Comparison of ENCODE assay signal across 9 cellular contexts in the genomic region with DNA sequence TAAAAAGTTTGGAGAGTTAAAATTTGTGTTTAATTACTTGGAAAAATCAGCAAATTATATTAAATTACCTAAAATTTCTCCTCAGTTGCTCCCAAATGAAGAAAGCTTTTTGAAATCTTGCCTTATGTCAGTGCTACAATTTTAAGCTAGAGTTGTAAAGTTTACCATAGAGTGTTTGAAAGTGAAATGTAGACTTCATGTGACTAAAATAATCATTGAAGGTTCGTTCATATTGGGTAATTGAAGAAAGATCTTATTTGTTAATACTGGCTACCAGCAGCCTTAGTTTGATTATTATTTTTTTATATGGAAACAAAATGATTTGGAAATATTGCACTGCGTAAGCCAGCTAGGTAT. TPM values are rescaled to one million over a fixed set of nuclear protein-coding genes. Genes with fewer than 3 reads are reported as not detected.
DNase-seq lines count a peak whose midpoint lies in the region; ATAC-seq and TF ChIP-seq lines count a peak whose summit lies in the region.
"Had no signal": no experiment of that assay in that cellular context is flagged by ENCODE, and none has a peak within 500 bp of the region (broad histone marks: within the 10 kb centered on the region; RNA-seq: fewer than 3 reads in every experiment).

No MANE protein-coding gene starts in this region.

- peak overlapping the region; percentile 99 for H3K4me3 Mint-ChIP-seq in activated CD4-positive, alpha-beta T cell treated with anti-CD3 and anti-CD28 coated beads for 36 hours

- POLR2A ChIA-PET in activated CD4-positive, alpha-beta T cell treated with anti-CD3 and anti-CD28 coated beads for 36 hours (lab: Charles Lee), result interaction anchor here (0.9 to 1.6 kb wide), 3 partner anchors 10 to 193 kb away, joined by 3 to 6 read pairs (median 4); no protein-coding TSS in a partner anchor

- H3K9me3 ChIP-seq in SU-DHL-6 (ENCODE audit: insufficient read depth, low read length) (no peaks in the 10 kb centered on the region), smooth muscle cell (replicated peaks; ENCODE audit: low read depth) (no peaks in the 10 kb centered on the region)

- no peak for DNase-seq in activated CD4-positive, alpha-beta T cell treated with anti-CD3 and anti-CD28 coated beads for 36 hours
- DNase-seq in activated CD4-positive, alpha-beta T cell treated with anti-CD3 and anti-CD28 coated beads, Interleukin-2, amount 50 U/mL, for 4 hours, result no peak
- no peak for DNase-seq in epithelial cell of esophagus (ENCODE audit: low read depth)
- no peak for DNase-seq in smooth muscle cell (lab: John Stamatoyannopoulos, UW; ENCODE audit: unreplicated experiment)
- no peak for DNase-seq in amniotic stem cell (lab: John Stamatoyannopoulos, UW)
- no peak for DNase-seq in GM13976 (ENCODE audit: low spot score)
- no peak for DNase-seq in activated gamma-delta T cell treated with Interleukin-2 at 50 U/mL for 16 hours

- H3K36me3 ChIP-seq in SU-DHL-6 (ENCODE audit: low read length), result no peaks in the 10 kb centered on the region
- H3K36me3 ChIP-seq in smooth muscle cell (ENCODE audit: low read depth), result no peaks in the 10 kb centered on the region

- H2AFZ ChIP-seq in SU-DHL-6 (ENCODE audit: low read depth, low read length, severe bottlenecking), result no peak overlapping the region
- no peak overlapping the region for H2AFZ ChIP-seq in smooth muscle cell (ENCODE audit: low read depth)

- H4K20me1 ChIP-seq in SU-DHL-6 (ENCODE audit: low read depth, low read length) (peaks cover 57% of the 10 kb centered on the region), smooth muscle cell (ENCODE audit: low read depth) (peaks cover 83% of the 10 kb centered on the region)

- 88% methylated on average over 2 of the region's 2 CpGs for WGBS in smooth muscle cell (ENCODE audit: low lambda C conversion rate)

- peaks cover 66% of the 10 kb centered on the region for H3K4me1 Mint-ChIP-seq in activated CD4-positive, alpha-beta T cell treated with anti-CD3 and anti-CD28 coated beads for 36 hours

- peak overlapping the region; percentile 92 for H3K4me2 ChIP-seq in SU-DHL-6 (ENCODE audit: low read depth, low read length, poor library complexity, severe bottlenecking)
- peak overlapping the region; percentile 84 for H3K4me2 ChIP-seq in smooth muscle cell

- intact Hi-C loops in activated CD4-positive, alpha-beta T cell treated with anti-CD3 and anti-CD28 coated beads for 36 hours (cut with DNase I, micrococcal nuclease), result loop anchor here (2.0 kb wide), 4 partner anchors 14 to 90 kb away; no protein-coding TSS in a partner anchor

- H3K4me3 ChIP-seq in SU-DHL-6 (ENCODE audit: insufficient read depth, low read length, poor library complexity, severe bottlenecking) (peak overlapping the region; percentile 92), epithelial cell of esophagus (ENCODE audit: low read length) (peak overlapping the region; percentile 86), smooth muscle cell (peak overlapping the region; percentile 98)

- peaks cover 15% of the 10 kb centered on the region for H3K36me3 Mint-ChIP-seq in activated CD4-positive, alpha-beta T cell treated with anti-CD3 and anti-CD28 coated beads for 36 hours (ENCODE audit: low read depth)

- TF ChIP-seq CTCF in SU-DHL-6 (IDR thresholded peaks at IDR 0.05; ENCODE audit: insufficient read depth, low read length, poor library complexity, severe bottlenecking), result no peak
- no peak for TF ChIP-seq CTCF in epithelial cell of esophagus (IDR thresholded peaks at IDR 0.05; ENCODE audit: insufficient read depth, low read depth, low read length, missing control alignments)
- no peak for TF ChIP-seq CTCF in smooth muscle cell (IDR thresholded peaks at IDR 0.05; ENCODE audit: borderline replicate concordance, insufficient read depth, poor library complexity, severe bottlenecking)
- TF ChIP-seq CTCF in GM13976 (IDR thresholded peaks at IDR 0.05; ENCODE audit: borderline replicate concordance, control extremely low read depth, extremely low read depth, insufficient read depth, missing control alignments), result no peak

- H3K27ac Mint-ChIP-seq in activated CD4-positive, alpha-beta T cell treated with anti-CD3 and anti-CD28 coated beads for 36 hours, result peak overlapping the region; percentile 94

- no peaks in the 10 kb centered on the region for H3K27me3 Mint-ChIP-seq in activated CD4-positive, alpha-beta T cell treated with anti-CD3 and anti-CD28 coated beads for 36 hours

- H3K27me3 ChIP-seq in SU-DHL-6 (ENCODE audit: low read length) (no peaks in the 10 kb centered on the region), smooth muscle cell (ENCODE audit: low read depth) (no peaks in the 10 kb centered on the region)

- peaks cover 88% of the 10 kb centered on the region for H3K79me2 ChIP-seq in SU-DHL-6 (ENCODE audit: insufficient read depth, low read length)
- peaks cover 85% of the 10 kb centered on the region for H3K79me2 ChIP-seq in smooth muscle cell (ENCODE audit: low read depth)

- H3K27ac ChIP-seq in SU-DHL-6 (ENCODE audit: low read depth, low read length) (peak overlapping the region; percentile 18; the same call in 1 of the 2 replicates), smooth muscle cell (ENCODE audit: low read depth) (peak overlapping the region; percentile 99)

- H3K4me1 ChIP-seq in smooth muscle cell (ENCODE audit: low read depth), result peaks cover 48% of the 10 kb centered on the region

- H3K9me3 Mint-ChIP-seq in activated CD4-positive, alpha-beta T cell treated with anti-CD3 and anti-CD28 coated beads for 36 hours (ENCODE audit: low read depth), result no peaks in the 10 kb centered on the region

- ATAC-seq in activated CD4-positive, alpha-beta T cell treated with anti-CD3 and anti-CD28 coated beads for 36 hours, result no peak
- ATAC-seq: sciatic nerve had no signal

- CTCF ChIA-PET in activated CD4-positive, alpha-beta T cell treated with anti-CD3 and anti-CD28 coated beads for 36 hours (lab: Charles Lee), result interaction anchor here (1.0 to 2.0 kb wide), 8 partner anchors 8 to 126 kb away, joined by 3 to 10 read pairs (median 4); no protein-coding TSS in a partner anchor

- in situ Hi-C loops in GM13976 (cut with MboI; ENCODE audit: low sequenced_read_pairs, unreplicated experiment), result no loop called here

- H3K9me2 ChIP-seq in SU-DHL-6 (replicated peaks; ENCODE audit: insufficient read depth, low read length), result no peaks in the 10 kb centered on the region

- H3F3A ChIP-seq in SU-DHL-6 (ENCODE audit: insufficient read depth) (peaks cover 11% of the 10 kb centered on the region), smooth muscle cell (ENCODE audit: low read depth) (peaks cover 13% of the 10 kb centered on the region)

- no peak overlapping the region for H3K9ac ChIP-seq in SU-DHL-6 (ENCODE audit: low read length)
- no peak overlapping the region for H3K9ac ChIP-seq in smooth muscle cell (ENCODE audit: low read depth)

RNA-seq across cellular contexts. Expression of gene DYRK1A, which starts 4.4 kb away (rescaled TPM):
- 10 to 100 TPM; 51.1 to 76.9 TPM for total RNA-seq in activated CD4-positive, alpha-beta T cell treated with anti-CD3 and anti-CD28 coated beads for 36 hours
- 54.9 and 61.7 TPM in 2 replicates for total RNA-seq in smooth muscle cell
- 2.4 and 3.5 TPM in 2 replicates for polyA plus RNA-seq in smooth muscle cell
